ENCODE assay signal across 28 cellular contexts in genomic region chr2:66981074-66981473, GRCh38.
"Had no signal": no experiment of that assay in that cellular context is flagged by ENCODE, and none has a peak within 500 bp of the region (broad histone marks: within the 10 kb centered on the region; RNA-seq: fewer than 3 reads in every experiment).

No MANE protein-coding gene starts in this region.

- H3K4me1 ChIP-seq: left lung, parathyroid adenoma, psoas muscle, right atrium auricular region, right lobe of liver, tibial nerve, uterus had no signal

- DNase-seq: hypothalamus; immature natural killer cell; kidney; left colon; left lung; lower lobe of right lung; mammary epithelial cell; mesenchymal stem cell; naive thymus-derived CD8-positive, alpha-beta T cell; nucleus accumbens; psoas muscle; right lobe of liver; stimulated activated CD4-positive, alpha-beta T cell treated with anti-CD3 and anti-CD28 coated beads, Interleukin-1b, Interleukin-23, amount 100 ng/mL, for 48 hours; stimulated activated CD4-positive, alpha-beta T cell treated with anti-CD3 and anti-CD28 coated beads, Interleukin-2, amount 100 ng/mL, for 48 hours; stimulated activated CD4-positive, alpha-beta T cell treated with anti-CD3 and anti-CD28 coated beads, Interleukin-4, amount 100 ng/mL, for 4 hours; stimulated activated CD8-positive, alpha-beta memory T cell treated with anti-CD3 and anti-CD28 coated beads, Interleukin-4, amount 100 ng/mL, for 48 hours; stimulated activated naive CD4-positive, alpha-beta T cell treated with Interleukin-2 at 50 U/mL for 16 hours; stimulated activated naive CD8-positive, alpha-beta T cell treated with anti-CD3 and anti-CD28 coated beads, Interleukin-15, amount 100 ng/mL, for 72 hours; substantia nigra; uterus had no signal

- H3K27me3 Mint-ChIP-seq: naive thymus-derived CD8-positive, alpha-beta T cell; stimulated activated memory B cell treated with anti-CD40 and anti-IgM and Interleukin-4, amounts not matched to agents 10 μg/mL and 1 μg/mL and 100 μg/mL, for 72 hours; stimulated activated naive CD8-positive, alpha-beta T cell treated with anti-CD3 and anti-CD28 coated beads, Interleukin-15, amount 100 ng/mL, for 72 hours; type B pancreatic cell had no signal

- H3K4me3 ChIP-seq: left lung, lower lobe of right lung, psoas muscle, right atrium auricular region, right lobe of liver, smooth muscle cell, tibial nerve, uterus had no signal

- H3K4me3 Mint-ChIP-seq: immature natural killer cell; naive thymus-derived CD8-positive, alpha-beta T cell; nephron; neural crest cell; stimulated activated memory B cell treated with anti-CD40 and anti-IgM and Interleukin-4, amounts not matched to agents 10 μg/mL and 1 μg/mL and 100 μg/mL, for 72 hours; stimulated activated naive CD8-positive, alpha-beta T cell treated with anti-CD3 and anti-CD28 coated beads, Interleukin-15, amount 100 ng/mL, for 72 hours; type B pancreatic cell had no signal

- H3K36me3 Mint-ChIP-seq: immature natural killer cell; naive thymus-derived CD8-positive, alpha-beta T cell; stimulated activated memory B cell treated with anti-CD40 and anti-IgM and Interleukin-4, amounts not matched to agents 10 μg/mL and 1 μg/mL and 100 μg/mL, for 72 hours had no signal

- H3K4me2 ChIP-seq: smooth muscle cell had no signal

- ATAC-seq: left colon; left lung; lower lobe of right lung; naive thymus-derived CD8-positive, alpha-beta T cell; psoas muscle; right lobe of liver; stimulated activated memory B cell treated with anti-CD40 and anti-IgM and Interleukin-4, amounts not matched to agents 10 μg/mL and 1 μg/mL and 100 μg/mL, for 72 hours; stimulated activated naive CD8-positive, alpha-beta T cell treated with anti-CD3 and anti-CD28 coated beads, Interleukin-15, amount 100 ng/mL, for 72 hours had no signal

- H3K9ac ChIP-seq: parathyroid adenoma had no signal

- H3K9me3 Mint-ChIP-seq: stimulated activated memory B cell treated with anti-CD40 and anti-IgM and Interleukin-4, amounts not matched to agents 10 μg/mL and 1 μg/mL and 100 μg/mL, for 72 hours; stimulated activated naive CD8-positive, alpha-beta T cell treated with anti-CD3 and anti-CD28 coated beads, Interleukin-15, amount 100 ng/mL, for 72 hours had no signal

- H3K27ac ChIP-seq: left lung, lower lobe of right lung, parathyroid adenoma, psoas muscle, right atrium auricular region, right lobe of liver, tibial nerve, uterus had no signal

- H2AFZ ChIP-seq: parathyroid adenoma had no signal

- H3K27ac Mint-ChIP-seq: immature natural killer cell; naive thymus-derived CD8-positive, alpha-beta T cell; nephron; stimulated activated memory B cell treated with anti-CD40 and anti-IgM and Interleukin-4, amounts not matched to agents 10 μg/mL and 1 μg/mL and 100 μg/mL, for 72 hours; stimulated activated naive CD8-positive, alpha-beta T cell treated with anti-CD3 and anti-CD28 coated beads, Interleukin-15, amount 100 ng/mL, for 72 hours; type B pancreatic cell had no signal

- H3K4me1 Mint-ChIP-seq: immature natural killer cell; naive thymus-derived CD8-positive, alpha-beta T cell; nephron; neural crest cell; stimulated activated memory B cell treated with anti-CD40 and anti-IgM and Interleukin-4, amounts not matched to agents 10 μg/mL and 1 μg/mL and 100 μg/mL, for 72 hours; stimulated activated naive CD8-positive, alpha-beta T cell treated with anti-CD3 and anti-CD28 coated beads, Interleukin-15, amount 100 ng/mL, for 72 hours had no signal

- H3K9me3 ChIP-seq: left lung, lower lobe of right lung, psoas muscle, right atrium auricular region, right lobe of liver, tibial nerve, uterus had no signal

- H3K27me3 ChIP-seq: left lung, right atrium auricular region, right lobe of liver, tibial nerve, uterus had no signal

- H3K36me3 ChIP-seq: left lung, lower lobe of right lung, right atrium auricular region, right lobe of liver, tibial nerve, uterus had no signal

- H3K79me2 ChIP-seq: parathyroid adenoma had no signal
